Comparison of ENCODE assay signal across 10 cellular contexts in genomic region chr2:130336150-130336876, GRCh38. TPM values are rescaled to one million over a fixed set of nuclear protein-coding genes. Genes with fewer than 3 reads are reported as not detected.
A peak's percentile ranks its signal among the peaks of the same experiment; 100 is the strongest.
DNase-seq lines count a peak whose midpoint lies in the region; ATAC-seq, FAIRE-seq and TF ChIP-seq lines count a peak whose summit lies in the region.
"Had no signal": no experiment of that assay in that cellular context is flagged by ENCODE, and none has a peak within 500 bp of the region (broad histone marks: within the 10 kb centered on the region; RNA-seq: fewer than 3 reads in every experiment).

No MANE protein-coding gene starts in this region.

- TF ChIP-seq CTCF in astrocyte (IDR thresholded peaks at IDR 0.05; ENCODE audit: insufficient read depth, low read depth, low read length): no peak

- H3K9ac ChIP-seq in HUES48 (ENCODE audit: low read depth, low read length) (no peak overlapping the region), astrocyte (ENCODE audit: low read length) (no peak overlapping the region)

- H3K4me3 Mint-ChIP-seq in astrocyte (ENCODE audit: unreplicated experiment): no peak overlapping the region
- H3K4me3 Mint-ChIP-seq in naive thymus-derived CD8-positive, alpha-beta T cell: no peak overlapping the region
- no peak overlapping the region for H3K4me3 Mint-ChIP-seq in activated T-cell treated with anti-CD3 and anti-CD28 coated beads, Interleukin-2, amount 50 U/mL, for 4 hours

- H3K4me1 Mint-ChIP-seq in astrocyte (ENCODE audit: low read depth, unreplicated experiment): peaks cover 17% of the 10 kb centered on the region
- peaks cover 14 to 20% (median 17%) of the 10 kb centered on the region in 4 donors for H3K4me1 Mint-ChIP-seq in naive thymus-derived CD8-positive, alpha-beta T cell
- peaks cover 14% of the 10 kb centered on the region for H3K4me1 Mint-ChIP-seq in activated T-cell treated with anti-CD3 and anti-CD28 coated beads, Interleukin-2, amount 50 U/mL, for 4 hours (ENCODE audit: low read depth)

- H3K4me1 ChIP-seq in HUES48 (ENCODE audit: control insufficient read depth, insufficient read depth, low read length) (peaks cover 7% of the 10 kb centered on the region; the same call in 1 of the 2 replicates), astrocyte (ENCODE audit: insufficient read depth, low read length) (peaks cover 11% of the 10 kb centered on the region)

- POLR2A ChIA-PET in naive thymus-derived CD8-positive, alpha-beta T cell (lab: Charles Lee): no interaction called here

- H2AFZ ChIP-seq in astrocyte (ENCODE audit: low read depth, low read length): no peak overlapping the region

- peaks cover 6% of the 10 kb centered on the region for H3K9me3 Mint-ChIP-seq in astrocyte (ENCODE audit: unreplicated experiment)
- no peaks in the 10 kb centered on the region for H3K9me3 Mint-ChIP-seq in naive thymus-derived CD8-positive, alpha-beta T cell
- no peaks in the 10 kb centered on the region for H3K9me3 Mint-ChIP-seq in activated T-cell treated with anti-CD3 and anti-CD28 coated beads, Interleukin-2, amount 50 U/mL, for 4 hours

- H3K27me3 Mint-ChIP-seq in astrocyte (ENCODE audit: low read depth, unreplicated experiment): peaks cover 3% of the 10 kb centered on the region
- H3K27me3 Mint-ChIP-seq in naive thymus-derived CD8-positive, alpha-beta T cell: peaks cover 3 to 14% (median 9%) of the 10 kb centered on the region in 5 donors
- peaks cover 14% of the 10 kb centered on the region for H3K27me3 Mint-ChIP-seq in activated T-cell treated with anti-CD3 and anti-CD28 coated beads, Interleukin-2, amount 50 U/mL, for 4 hours (ENCODE audit: low read depth)

- H3K27ac Mint-ChIP-seq in astrocyte (ENCODE audit: unreplicated experiment): peak overlapping the region; percentile 14
- H3K27ac Mint-ChIP-seq in naive thymus-derived CD8-positive, alpha-beta T cell: peak overlapping the region in 6 of 10 donors; percentile 5 to 52 (median 36)

- peak overlapping the region; percentile 86 for H3K4me2 ChIP-seq in astrocyte (ENCODE audit: low read length)

- DNase-seq in COLO668 (lab: John Stamatoyannopoulos, UW; ENCODE audit: unreplicated experiment): peak; percentile 20
- DNase-seq in astrocyte (ENCODE audit: low read depth): no peak
- DNase-seq in naive thymus-derived CD8-positive, alpha-beta T cell: no peak
- no peak for DNase-seq in retina
- no peak for DNase-seq in central memory CD4-positive, alpha-beta T cell
- DNase-seq in activated T-cell treated with anti-CD3 and anti-CD28 coated beads, Interleukin-2, amount 50 U/mL, for 4 hours: no peak

- H3K27ac ChIP-seq in HUES48 (ENCODE audit: low read depth, low read length) (no peak overlapping the region), astrocyte (ENCODE audit: low read depth, low read length) (no peak overlapping the region)

- peaks cover 7% of the 10 kb centered on the region for H3K36me3 Mint-ChIP-seq in astrocyte (ENCODE audit: low read depth, unreplicated experiment)
- H3K36me3 Mint-ChIP-seq in naive thymus-derived CD8-positive, alpha-beta T cell: peaks cover 0 to 36% (median 5%) of the 10 kb centered on the region in 3 donors
- peaks cover 21% of the 10 kb centered on the region for H3K36me3 Mint-ChIP-seq in activated T-cell treated with anti-CD3 and anti-CD28 coated beads, Interleukin-2, amount 50 U/mL, for 4 hours (ENCODE audit: insufficient read depth)

- ATAC-seq in naive thymus-derived CD8-positive, alpha-beta T cell: no peak
- ATAC-seq in esophagus mucosa: no peak
- no peak for ATAC-seq in activated T-cell treated with anti-CD3 and anti-CD28 coated beads, Interleukin-2, amount 50 U/mL, for 4 hours

- H3K4me3 ChIP-seq in HUES48 (ENCODE audit: low read depth, low read length) (peak overlapping the region; percentile 48), astrocyte (ENCODE audit: insufficient read depth, low read depth, low read length) (no peak overlapping the region)
- H3K4me3 ChIP-seq: body of pancreas had no signal

- H3K27me3 ChIP-seq in HUES48 (ENCODE audit: control insufficient read depth, insufficient read depth, low read length): peaks cover 4% of the 10 kb centered on the region
- peaks cover 2% of the 10 kb centered on the region for H3K27me3 ChIP-seq in astrocyte (ENCODE audit: insufficient read depth, low read length)
- H3K27me3 ChIP-seq: body of pancreas, Peyer's patch had no signal

- H3K79me2 ChIP-seq in astrocyte (ENCODE audit: insufficient read depth, low read length): no peaks in the 10 kb centered on the region

- H4K20me1 ChIP-seq in astrocyte (ENCODE audit: insufficient read depth, low read length): no peaks in the 10 kb centered on the region

- no peak for FAIRE-seq in astrocyte (lab: Jason Lieb, UNC)

- no peaks in the 10 kb centered on the region for H3K9me3 ChIP-seq in HUES48 (ENCODE audit: control insufficient read depth, insufficient read depth, low read length)
- no peaks in the 10 kb centered on the region for H3K9me3 ChIP-seq in astrocyte (ENCODE audit: insufficient read depth, low read depth, low read length)
- H3K9me3 ChIP-seq: body of pancreas, Peyer's patch had no signal

- peaks cover 24% of the 10 kb centered on the region for H3K36me3 ChIP-seq in HUES48 (ENCODE audit: control insufficient read depth, insufficient read depth, low read length)
- H3K36me3 ChIP-seq in astrocyte (ENCODE audit: insufficient read depth, low read length): peaks cover 4% of the 10 kb centered on the region

RNA-seq across cellular contexts. Expression of gene IMP4, which starts 6.4 kb away (rescaled TPM):
- 65.5 and 78.9 TPM in 2 replicates for total RNA-seq in astrocyte
- 10 to 100 TPM; 94.0 to 99.6 TPM for total RNA-seq in naive thymus-derived CD8-positive, alpha-beta T cell
- polyA plus RNA-seq in naive thymus-derived CD8-positive, alpha-beta T cell: 10 to 100 TPM; 58.4 to 96.7 (median 84.9) TPM
- total RNA-seq in esophagus mucosa: 47.5 TPM
- total RNA-seq in activated T-cell treated with anti-CD3 and anti-CD28 coated beads, Interleukin-2, amount 50 U/mL, for 4 hours: 100 to 1,000 TPM; 316 to 326 (median 319) TPM

RNA-seq across cellular contexts. Expression of gene PTPN18, which starts 19.5 kb away (rescaled TPM):
- total RNA-seq in astrocyte (9.9 and 10.4 TPM in 2 replicates), esophagus mucosa (19.8 TPM)
- total RNA-seq in naive thymus-derived CD8-positive, alpha-beta T cell: 10 to 100 TPM; 40.5 to 42.8 TPM
- polyA plus RNA-seq in naive thymus-derived CD8-positive, alpha-beta T cell: 10 to 100 TPM; 33.7 to 47.5 (median 33.9) TPM
- 10 to 100 TPM; 26.6 to 30.4 (median 30.0) TPM for total RNA-seq in activated T-cell treated with anti-CD3 and anti-CD28 coated beads, Interleukin-2, amount 50 U/mL, for 4 hours
